ENCODE assay signal across 8 cellular contexts in the genomic region with DNA sequence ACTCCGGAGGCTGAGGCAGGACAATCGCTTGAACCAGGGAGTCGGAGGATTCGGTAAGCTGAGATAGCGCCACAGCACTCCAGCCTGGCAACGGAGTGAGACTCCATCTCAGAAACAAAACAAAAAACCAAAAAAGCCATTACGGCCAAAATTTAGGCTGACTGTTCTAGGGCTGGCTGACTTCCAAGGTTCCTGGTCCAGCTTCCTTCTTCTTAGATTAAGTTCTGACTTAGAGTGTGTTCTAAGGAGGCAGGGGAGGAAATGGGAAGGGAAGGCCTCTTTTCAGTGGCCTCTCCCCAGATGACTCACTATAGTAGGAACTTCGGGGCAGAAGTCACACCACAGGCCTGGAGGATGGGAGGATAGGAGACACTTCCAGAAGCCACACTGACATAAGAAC. TPM values are rescaled to one million over a fixed set of nuclear protein-coding genes. Genes with fewer than 3 reads are reported as not detected.
A peak's percentile ranks its signal among the peaks of the same experiment; 100 is the strongest.
DNase-seq lines count a peak whose midpoint lies in the region; ATAC-seq and TF ChIP-seq lines count a peak whose summit lies in the region.

No MANE protein-coding gene starts in this region.

- H3K4me1 ChIP-seq in gastroesophageal sphincter (peaks cover 0 to 24% (median 8%) of the 10 kb centered on the region in 3 donors), psoas muscle (peaks cover 5% of the 10 kb centered on the region)

- H3K36me3 ChIP-seq in gastroesophageal sphincter = peaks cover 0 to 57% of the 10 kb centered on the region in 2 donors
- peaks cover 0 to 72% of the 10 kb centered on the region in 2 donors for H3K36me3 ChIP-seq in psoas muscle (ENCODE audit: insufficient read depth in 1 of 2, low read depth in 1 of 2)

- TF ChIP-seq POLR2A in gastroesophageal sphincter (IDR thresholded peaks at IDR 0.05) = no peak

- H3K4me3 ChIP-seq in gastroesophageal sphincter = no peak overlapping the region
- no peak overlapping the region for H3K4me3 ChIP-seq in psoas muscle

- H3K27me3 ChIP-seq in gastroesophageal sphincter (no peaks in the 10 kb centered on the region), psoas muscle (ENCODE audit: insufficient read depth in 3 of 3, low read length in 2 of 3) (no peaks in the 10 kb centered on the region)

- peak overlapping the region in 3 of 4 donors; percentile 71 to 84 (median 80) for H3K27ac ChIP-seq in gastroesophageal sphincter
- peak overlapping the region; percentile 64 for H3K27ac ChIP-seq in psoas muscle

- TF ChIP-seq CTCF in gastroesophageal sphincter (IDR thresholded peaks at IDR 0.05) (no peak), psoas muscle (IDR thresholded peaks at IDR 0.05) (no peak)

- ATAC-seq in gastroesophageal sphincter (peak; percentile 91), psoas muscle (peak; percentile 53 to 82 (median 78)), GM21367 (IDR thresholded peaks at IDR 0.05; ENCODE audit: unreplicated experiment) (no peak), GM19467 (IDR thresholded peaks at IDR 0.05; ENCODE audit: unreplicated experiment) (no peak)

- no peak for TF ChIP-seq EP300 in gastroesophageal sphincter (IDR thresholded peaks at IDR 0.05)

- 35 to 45% methylated on average over 5 to 7 of the region's 8 CpGs for WGBS in gastroesophageal sphincter (ENCODE audit: low coverage in 1 of 2), 2 donors
- WGBS in psoas muscle, 3 donors = 64 to 71% (median 71%) methylated on average over 8 of the region's 8 CpGs

- DNase-seq in COLO829 (ENCODE audit: low spot score) = peak; percentile 14
- peak; percentile 39 for DNase-seq in SW480 (ENCODE audit: low spot score)
- DNase-seq in psoas muscle = peak; percentile 50 to 65
- no peak for DNase-seq in activated CD4-positive, alpha-beta T cell treated with anti-CD3 and anti-CD28 coated beads, Interleukin-2, amount 50 U/mL, for 1 hour
- no peak for DNase-seq in activated gamma-delta T cell (lab: John Stamatoyannopoulos, UW)

- H3K9me3 ChIP-seq in gastroesophageal sphincter (no peaks in the 10 kb centered on the region), psoas muscle (no peaks in the 10 kb centered on the region)

- intact Hi-C loops in psoas muscle (cut with DNase I) = no loop called here

RNA-seq across cellular contexts. Expression of a gene that starts 27.7 kb away (rescaled TPM):
- total RNA-seq in gastroesophageal sphincter (under 1 TPM in 1 of 4 donors, not detected in 3; 0.20 TPM), psoas muscle (1 to 10 TPM in 1 of 4 donors, under 1 TPM in 2, not detected in 1; 0.40 to 1.1 (median 0.41) TPM)
- under 1 TPM in 2 of 3 donors, not detected in 1; 0.16 to 0.36 TPM for polyA plus RNA-seq in psoas muscle

Comparison
In these comparisons a context has a peak if more than half of its experiments do, and no peak if none do; other contexts are left out.
1. DNase-seq: peak in COLO829 (single experiment), SW480 (single experiment) and psoas muscle (2 of 2); none in activated CD4-positive, alpha-beta T cell treated with anti-CD3 and anti-CD28 coated beads, Interleukin-2, amount 50 U/mL, for 1 hour (single experiment) and activated gamma-delta T cell (single experiment).
2. ATAC-seq: peak in gastroesophageal sphincter (single experiment) and psoas muscle (4 of 4); none in GM21367 (single experiment) and GM19467 (single experiment).